8 cellular contexts compared by ENCODE assay signal in genomic region chr10:101889256-101890210, GRCh38. TPM values are rescaled to one million over a fixed set of nuclear protein-coding genes. Genes with fewer than 3 reads are reported as not detected.
DNase-seq lines count a peak whose midpoint lies in the region; ATAC-seq and TF ChIP-seq lines count a peak whose summit lies in the region.

No MANE protein-coding gene starts in this region.

- no peak overlapping the region for H3K23ac ChIP-seq in mesendoderm (ENCODE audit: low read length)

- no peaks in the 10 kb centered on the region for H3K9me3 Mint-ChIP-seq in activated CD4-positive, alpha-beta memory T cell treated with anti-CD3 and anti-CD28 coated beads for 36 hours

- H3K27ac Mint-ChIP-seq in activated CD4-positive, alpha-beta memory T cell treated with anti-CD3 and anti-CD28 coated beads for 36 hours = no peak overlapping the region

- no peak overlapping the region for H3K9ac ChIP-seq in mesendoderm (ENCODE audit: low read length)

- POLR2A ChIA-PET in activated CD4-positive, alpha-beta memory T cell treated with anti-CD3 and anti-CD28 coated beads for 36 hours (lab: Charles Lee) = interaction anchor here (0.5 to 0.9 kb wide), 2 partner anchors 184 to 189 kb away, joined by 3 to 4 read pairs; no protein-coding TSS in a partner anchor

- intact Hi-C loops in activated CD4-positive, alpha-beta memory T cell treated with anti-CD3 and anti-CD28 coated beads for 36 hours (cut with micrococcal nuclease) = loop anchor here (1.0 kb wide), 2 partner anchors 120 to 184 kb away; no protein-coding TSS in a partner anchor

- DNase-seq in DMS53 treated with DMSO at 0.1 percent for 48 hours (lab: John Stamatoyannopoulos, UW; ENCODE audit: unreplicated experiment) (peak; percentile 63), HFF-Myc (ENCODE audit: extremely low read depth, low read depth) (peak; percentile 57), NCI-H69 (lab: John Stamatoyannopoulos, UW) (peak; percentile 79), mesendoderm (peak; percentile 83)
- DNase-seq in activated CD4-positive, alpha-beta memory T cell treated with anti-CD3 and anti-CD28 coated beads for 36 hours = peak; percentile 83
- peak; percentile 26 for DNase-seq in effector CD8-positive, alpha-beta T cell (lab: John Stamatoyannopoulos, UW)
- DNase-seq in stimulated activated CD8-positive, alpha-beta memory T cell treated with anti-CD3 and anti-CD28 coated beads, Interleukin-2, amount 100 ng/mL, for 1 hour (ENCODE audit: low read depth in 2 of 2) = peak; percentile 20 to 41

- no peak overlapping the region for H3K4me3 ChIP-seq in HFF-Myc (replicated peaks; ENCODE audit: low read depth, low read length)
- no peak overlapping the region for H3K4me3 ChIP-seq in mesendoderm (ENCODE audit: low read length)

- CTCF ChIA-PET in activated CD4-positive, alpha-beta memory T cell treated with anti-CD3 and anti-CD28 coated beads for 36 hours (lab: Charles Lee) = interaction anchor here (0.5 to 3.9 kb wide), 30 partner anchors 8 to 287 kb away, joined by 3 to 69 read pairs (median 3); partner anchors contain the start of gene KCNIP2

- no peak for ATAC-seq in HG03378 (IDR thresholded peaks at IDR 0.05; ENCODE audit: unreplicated experiment)

- no peak overlapping the region for H3K4ac ChIP-seq in mesendoderm (ENCODE audit: low read depth, low read length)

- no peak overlapping the region for H4K5ac ChIP-seq in mesendoderm (ENCODE audit: low read length)

- no peaks in the 10 kb centered on the region for H3K4me1 Mint-ChIP-seq in activated CD4-positive, alpha-beta memory T cell treated with anti-CD3 and anti-CD28 coated beads for 36 hours (ENCODE audit: low read depth)

- no peak overlapping the region for H2AK5ac ChIP-seq in mesendoderm (ENCODE audit: low read length)

- H2BK5ac ChIP-seq in mesendoderm (ENCODE audit: low read length) = no peak overlapping the region

- H3K27me3 Mint-ChIP-seq in activated CD4-positive, alpha-beta memory T cell treated with anti-CD3 and anti-CD28 coated beads for 36 hours = no peaks in the 10 kb centered on the region

- H3K27ac ChIP-seq in mesendoderm (ENCODE audit: low read depth, low read length) = no peak overlapping the region

- H3K36me3 Mint-ChIP-seq in activated CD4-positive, alpha-beta memory T cell treated with anti-CD3 and anti-CD28 coated beads for 36 hours = peaks cover 7% of the 10 kb centered on the region

- no CpG with 5 or more reads among the region's 5 CpGs for WGBS in mesendoderm (ENCODE audit: extremely low coverage, insufficient coverage, low lambda C conversion rate)

- H4K8ac ChIP-seq in mesendoderm (ENCODE audit: low read depth, low read length) = no peak overlapping the region

- no peaks in the 10 kb centered on the region for H3K36me3 ChIP-seq in mesendoderm (ENCODE audit: control insufficient read depth, insufficient read depth, low read length)

- no peaks in the 10 kb centered on the region for H3K79me2 ChIP-seq in mesendoderm (ENCODE audit: control insufficient read depth, insufficient read depth, low read length)

- peak; percentile 93 for TF ChIP-seq CTCF in HFF-Myc (IDR thresholded peaks at IDR 0.05; ENCODE audit: low read depth, low read length, missing control alignments)

- H3K4me2 ChIP-seq in mesendoderm (ENCODE audit: low read length) = no peak overlapping the region

- no peaks in the 10 kb centered on the region for H3K27me3 ChIP-seq in mesendoderm (ENCODE audit: insufficient read depth, low read length, poor library complexity)

- H2BK120ac ChIP-seq in mesendoderm (ENCODE audit: low read depth, low read length) = no peak overlapping the region

- H3K4me3 Mint-ChIP-seq in activated CD4-positive, alpha-beta memory T cell treated with anti-CD3 and anti-CD28 coated beads for 36 hours = no peak overlapping the region

- no peak overlapping the region for H3K18ac ChIP-seq in mesendoderm (ENCODE audit: low read length)

- H3K4me1 ChIP-seq in mesendoderm (ENCODE audit: control insufficient read depth, low read depth, low read length) = peaks cover 7% of the 10 kb centered on the region

- no peak overlapping the region for H2BK15ac ChIP-seq in mesendoderm (replicated peaks; ENCODE audit: low read depth)

- H3K56ac ChIP-seq in mesendoderm (ENCODE audit: low read length) = peak overlapping the region; percentile 5

- H3K79me1 ChIP-seq in mesendoderm (ENCODE audit: low read length) = no peaks in the 10 kb centered on the region

RNA-seq across cellular contexts. Expression of gene KCNIP2, which starts 45.9 kb away (rescaled TPM):
- 1 to 10 TPM; 1.4 to 1.8 TPM for total RNA-seq in activated CD4-positive, alpha-beta memory T cell treated with anti-CD3 and anti-CD28 coated beads for 36 hours
- polyA plus RNA-seq in mesendoderm (2013, experiment 1 of 2) = 0.46 TPM
- polyA plus RNA-seq in mesendoderm (2013, experiment 2 of 2) = 0.80 TPM

Comparison
In these comparisons a context has a peak if more than half of its experiments do, and no peak if none do; other contexts are left out.
1. DNase-seq: peak in every context shown above with its lines; median percentile 83 in activated CD4-positive, alpha-beta memory T cell treated with anti-CD3 and anti-CD28 coated beads for 36 hours; 83 in mesendoderm; 79 in NCI-H69; 63 in DMS53 treated with DMSO at 0.1 percent for 48 hours; 57 in HFF-Myc; 30 in stimulated activated CD8-positive, alpha-beta memory T cell treated with anti-CD3 and anti-CD28 coated beads, Interleukin-2, amount 100 ng/mL, for 1 hour; 26 in effector CD8-positive, alpha-beta T cell.